In the genomic region with DNA sequence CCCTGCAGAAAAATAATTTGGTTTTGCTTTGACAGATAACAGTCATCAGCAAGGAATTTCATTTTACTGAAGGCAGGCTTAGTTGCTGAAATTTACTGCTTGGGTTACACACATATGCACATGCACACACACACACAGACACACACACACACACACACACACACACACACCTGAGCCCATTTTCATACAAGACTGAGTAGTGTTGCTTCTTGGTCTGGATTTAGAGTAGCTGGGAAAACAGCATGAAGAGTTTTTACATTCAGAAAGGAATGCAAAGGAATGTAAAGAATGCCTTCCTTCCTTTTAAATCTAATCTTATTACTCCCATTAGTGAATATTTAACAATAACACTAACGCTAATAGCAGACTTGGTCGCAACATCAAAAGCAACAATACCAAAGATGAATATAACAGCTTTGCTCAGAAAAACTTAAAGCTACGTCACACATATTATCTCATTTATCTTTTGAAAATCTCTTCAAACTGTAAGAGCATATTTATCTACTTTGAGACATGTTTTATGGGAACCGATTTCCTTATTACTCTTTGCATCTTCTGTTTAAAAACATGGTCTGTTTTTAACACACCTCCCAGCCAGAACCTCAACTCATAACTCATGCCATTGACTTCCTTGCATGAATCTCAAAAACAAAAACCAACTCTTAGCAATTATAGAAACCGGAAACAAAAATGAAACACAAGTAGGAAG, we compare ENCODE assay signal across 9 cellular contexts. TPM values are rescaled to one million over a fixed set of nuclear protein-coding genes. Genes with fewer than 3 reads are reported as not detected.
DNase-seq lines count a peak whose midpoint lies in the region; ATAC-seq, FAIRE-seq and TF ChIP-seq lines count a peak whose summit lies in the region.
"Had no signal": no experiment of that assay in that cellular context is flagged by ENCODE, and none has a peak within 500 bp of the region (broad histone marks: within the 10 kb centered on the region; RNA-seq: fewer than 3 reads in every experiment).

No MANE protein-coding gene starts in this region.

- peak overlapping the region; percentile 89 for H3K27ac Mint-ChIP-seq in activated naive CD8-positive, alpha-beta T cell treated with anti-CD3 and anti-CD28 coated beads, Interleukin-2, amount 10 ng/mL, durations not matched to agents 7 days and 5 days
- peak overlapping the region; percentile 54 to 90 (median 84) for H3K27ac Mint-ChIP-seq in naive B cell

- peaks cover 55% of the 10 kb centered on the region for H3K36me3 Mint-ChIP-seq in activated naive CD8-positive, alpha-beta T cell treated with anti-CD3 and anti-CD28 coated beads, Interleukin-2, amount 10 ng/mL, durations not matched to agents 7 days and 5 days
- peaks cover 11 to 12% of the 10 kb centered on the region in 2 donors for H3K36me3 Mint-ChIP-seq in naive B cell

- peaks cover 50% of the 10 kb centered on the region for H3K4me1 Mint-ChIP-seq in activated naive CD8-positive, alpha-beta T cell treated with anti-CD3 and anti-CD28 coated beads, Interleukin-2, amount 10 ng/mL, durations not matched to agents 7 days and 5 days
- H3K4me1 Mint-ChIP-seq in naive B cell, result peaks cover 42 to 90% (median 46%) of the 10 kb centered on the region in 3 donors

- H3K9me3 Mint-ChIP-seq in activated naive CD8-positive, alpha-beta T cell treated with anti-CD3 and anti-CD28 coated beads, Interleukin-2, amount 10 ng/mL, durations not matched to agents 7 days and 5 days, result no peaks in the 10 kb centered on the region
- peaks cover 0 to 1% (median 0%) of the 10 kb centered on the region in 7 donors for H3K9me3 Mint-ChIP-seq in naive B cell

- FAIRE-seq in D721Med (lab: Jason Lieb, UNC), result no peak

- no peak overlapping the region for H3K4me3 ChIP-seq in GM12865 (ENCODE audit: low read depth, low read length)
- H3K4me3 ChIP-seq: lung had no signal

- peak; percentile 47 for DNase-seq in GM12865 (ENCODE audit: low read depth)
- DNase-seq in activated naive CD8-positive, alpha-beta T cell treated with anti-CD3 and anti-CD28 coated beads, Interleukin-2, amount 10 ng/mL, durations not matched to agents 7 days and 5 days, result no peak
- peak; percentile 45 for DNase-seq in naive B cell
- DNase-seq in stimulated activated CD4-positive, alpha-beta T cell treated with anti-CD3 and anti-CD28 coated beads, Interleukin-1b, Interleukin-23, amount 100 ng/mL, for 48 hours, result no peak
- no peak for DNase-seq in D721Med (ENCODE audit: insufficient read length, low spot score)
- no peak for DNase-seq in stimulated activated CD4-positive, alpha-beta T cell treated with anti-CD3 and anti-CD28 coated beads, Interleukin-2, amount 100 ng/mL, for 24 hours
- DNase-seq in RWPE1 (ENCODE audit: low spot score), result no peak

- no peak overlapping the region for H3K27ac ChIP-seq in RWPE1

- CTCF ChIA-PET in RWPE1 (lab: Yijun Ruan, JAX), result no interaction called here

- TF ChIP-seq CTCF in GM12865 (IDR thresholded peaks at IDR 0.05; ENCODE audit: insufficient read depth, low read depth, low read length, missing control alignments), result no peak
- TF ChIP-seq CTCF in D721Med (IDR thresholded peaks at IDR 0.05; ENCODE audit: insufficient read depth, missing control alignments), result no peak
- no peak for TF ChIP-seq CTCF in RWPE1 (conservative IDR thresholded peaks at IDR 0.05; ENCODE audit: low read depth)

- peak; percentile 40 for ATAC-seq in HG03196 (IDR thresholded peaks at IDR 0.05; ENCODE audit: unreplicated experiment)
- peak; percentile 59 for ATAC-seq in activated naive CD8-positive, alpha-beta T cell treated with anti-CD3 and anti-CD28 coated beads, Interleukin-2, amount 10 ng/mL, durations not matched to agents 7 days and 5 days (ENCODE audit: low read depth)
- ATAC-seq in naive B cell (ENCODE audit: low read depth in 2 of 2), result peak; percentile 18 to 34

- POLR2A ChIA-PET in activated naive CD8-positive, alpha-beta T cell treated with anti-CD3 and anti-CD28 coated beads, Interleukin-2, amount 10 ng/mL, durations not matched to agents 7 days and 5 days (lab: Charles Lee), result interaction anchor here (0.6 to 2.9 kb wide), 3 partner anchors 15 to 171 kb away, joined by 8 to 13 read pairs (median 8); no protein-coding TSS in a partner anchor
- POLR2A ChIA-PET in RWPE1 (lab: Yijun Ruan, JAX; ENCODE audit: low non-redundant PET), result no interaction called here

- H3K27me3 Mint-ChIP-seq in activated naive CD8-positive, alpha-beta T cell treated with anti-CD3 and anti-CD28 coated beads, Interleukin-2, amount 10 ng/mL, durations not matched to agents 7 days and 5 days, result no peaks in the 10 kb centered on the region
- H3K27me3 Mint-ChIP-seq in naive B cell, result no peaks in the 10 kb centered on the region

- H3K4me3 Mint-ChIP-seq in activated naive CD8-positive, alpha-beta T cell treated with anti-CD3 and anti-CD28 coated beads, Interleukin-2, amount 10 ng/mL, durations not matched to agents 7 days and 5 days, result peak overlapping the region; percentile 70
- peak overlapping the region; percentile 43 to 93 (median 76) for H3K4me3 Mint-ChIP-seq in naive B cell

RNA-seq across cellular contexts. Expression of a gene that starts 32.5 kb away (rescaled TPM):
- 10 to 100 TPM; 64.4 to 66.7 TPM for total RNA-seq in activated naive CD8-positive, alpha-beta T cell treated with anti-CD3 and anti-CD28 coated beads, Interleukin-2, amount 10 ng/mL, durations not matched to agents 7 days and 5 days
- 100 to 1,000 TPM in 3 of 6 donors, 10 to 100 TPM in 3; 63.0 to 147 (median 106) TPM for polyA plus RNA-seq in naive B cell (ENCODE audit: low read depth in 6 of 6)

Comparison
In these comparisons a context has a peak if more than half of its experiments do, and no peak if none do; other contexts are left out.
1. DNase-seq: peak in GM12865 (single experiment) and naive B cell (single experiment); none in activated naive CD8-positive, alpha-beta T cell treated with anti-CD3 and anti-CD28 coated beads, Interleukin-2, amount 10 ng/mL, durations not matched to agents 7 days and 5 days (single experiment), stimulated activated CD4-positive, alpha-beta T cell treated with anti-CD3 and anti-CD28 coated beads, Interleukin-1b, Interleukin-23, amount 100 ng/mL, for 48 hours (single experiment), D721Med (single experiment), stimulated activated CD4-positive, alpha-beta T cell treated with anti-CD3 and anti-CD28 coated beads, Interleukin-2, amount 100 ng/mL, for 24 hours (0 of 2) and RWPE1 (single experiment).
2. Peak in every context shown above with its lines, with median percentiles within 50 percentile points of each other: ATAC-seq.